In the genomic region with DNA sequence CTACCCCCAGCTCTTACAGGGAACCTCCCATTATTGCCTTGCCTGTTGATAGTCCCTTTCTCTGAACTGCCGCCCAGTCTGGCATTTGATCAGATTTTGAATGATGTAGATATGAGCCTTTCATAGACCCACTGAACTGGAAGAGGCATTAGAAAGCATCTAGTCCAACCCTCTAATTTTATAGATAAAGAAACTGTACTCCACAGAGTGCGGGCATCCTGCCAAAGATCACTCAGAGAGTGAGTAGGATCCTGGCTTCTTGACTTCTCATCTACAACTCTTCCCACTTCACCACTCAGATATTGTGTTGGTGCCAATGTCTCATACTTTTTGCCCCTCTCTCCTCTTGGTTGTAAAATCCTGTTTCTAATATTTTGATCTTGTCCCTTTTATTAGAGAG, we compare ENCODE assay signal across 14 cellular contexts.
DNase-seq lines count a peak whose midpoint lies in the region; ATAC-seq, FAIRE-seq and TF ChIP-seq lines count a peak whose summit lies in the region.
"Had no signal": no experiment of that assay in that cellular context is flagged by ENCODE, and none has a peak within 500 bp of the region (broad histone marks: within the 10 kb centered on the region; RNA-seq: fewer than 3 reads in every experiment).

No MANE protein-coding gene starts in this region.

- H3K4me3 Mint-ChIP-seq in T-helper 17 cell, result no peak overlapping the region

- peak; percentile 75 for FAIRE-seq in RCC 7860 (lab: Jason Lieb, UNC)
- FAIRE-seq: colon, D721Med had no signal

- no peak overlapping the region for H3K4me3 ChIP-seq in fibroblast of mammary gland (ENCODE audit: control insufficient read depth, low read depth, low read length)

- H3K36me3 Mint-ChIP-seq in T-helper 17 cell (ENCODE audit: low read depth), result no peaks in the 10 kb centered on the region

- H3K27me3 Mint-ChIP-seq in T-helper 17 cell, result no peaks in the 10 kb centered on the region

- ATAC-seq in T-helper 17 cell (no peak), GM21390 (IDR thresholded peaks at IDR 0.05; ENCODE audit: unreplicated experiment) (no peak)
- ATAC-seq: activated naive CD4-positive, alpha-beta T cell treated with anti-CD3 and anti-CD28 coated beads, Interleukin-2, amount 50 U/mL, for 72 hours had no signal

- DNase-seq in DMS153 (lab: John Stamatoyannopoulos, UW) (peak; percentile 13), NCI-H1105 (lab: John Stamatoyannopoulos, UW) (peak; percentile 92), RCC 7860 (ENCODE audit: low spot score) (peak; percentile 52), fibroblast of mammary gland (ENCODE audit: low read depth) (peak; percentile 40), SHP77 treated with DMSO at 0.1 percent for 48 hours (lab: John Stamatoyannopoulos, UW) (no peak), middle frontal gyrus (ENCODE audit: extremely low spot score, low spot score) (no peak), T-helper 17 cell (no peak)
- DNase-seq: NCI-H524; SHP77; stimulated activated CD4-positive, alpha-beta T cell treated with anti-CD3 and anti-CD28 coated beads, Interleukin-1b, Interleukin-23, amount 100 ng/mL, for 48 hours had no signal

- TF ChIP-seq CTCF in fibroblast of mammary gland (conservative IDR thresholded peaks at IDR 0.05; ENCODE audit: control insufficient read depth, insufficient read depth, low read depth, low read length), result no peak

- H3K27ac Mint-ChIP-seq in T-helper 17 cell, result no peak overlapping the region
- H3K27ac Mint-ChIP-seq: activated naive CD4-positive, alpha-beta T cell treated with anti-CD3 and anti-CD28 coated beads, Interleukin-2, amount 50 U/mL, for 72 hours had no signal

- H3K9me3 ChIP-seq in T-helper 17 cell (ENCODE audit: control insufficient read depth, low read length, poor library complexity, severe bottlenecking), result no peaks in the 10 kb centered on the region

- H3K4me1 Mint-ChIP-seq in T-helper 17 cell, result no peaks in the 10 kb centered on the region

Comparison
In these comparisons a context has a peak if more than half of its experiments do, and no peak if none do; other contexts are left out.
1. DNase-seq: peak in DMS153 (single experiment), NCI-H1105 (single experiment), RCC 7860 (single experiment) and fibroblast of mammary gland (single experiment); none in SHP77 treated with DMSO at 0.1 percent for 48 hours (single experiment), middle frontal gyrus (single experiment) and T-helper 17 cell (0 of 3).